ENCODE assay signal across 8 cellular contexts in the genomic region with DNA sequence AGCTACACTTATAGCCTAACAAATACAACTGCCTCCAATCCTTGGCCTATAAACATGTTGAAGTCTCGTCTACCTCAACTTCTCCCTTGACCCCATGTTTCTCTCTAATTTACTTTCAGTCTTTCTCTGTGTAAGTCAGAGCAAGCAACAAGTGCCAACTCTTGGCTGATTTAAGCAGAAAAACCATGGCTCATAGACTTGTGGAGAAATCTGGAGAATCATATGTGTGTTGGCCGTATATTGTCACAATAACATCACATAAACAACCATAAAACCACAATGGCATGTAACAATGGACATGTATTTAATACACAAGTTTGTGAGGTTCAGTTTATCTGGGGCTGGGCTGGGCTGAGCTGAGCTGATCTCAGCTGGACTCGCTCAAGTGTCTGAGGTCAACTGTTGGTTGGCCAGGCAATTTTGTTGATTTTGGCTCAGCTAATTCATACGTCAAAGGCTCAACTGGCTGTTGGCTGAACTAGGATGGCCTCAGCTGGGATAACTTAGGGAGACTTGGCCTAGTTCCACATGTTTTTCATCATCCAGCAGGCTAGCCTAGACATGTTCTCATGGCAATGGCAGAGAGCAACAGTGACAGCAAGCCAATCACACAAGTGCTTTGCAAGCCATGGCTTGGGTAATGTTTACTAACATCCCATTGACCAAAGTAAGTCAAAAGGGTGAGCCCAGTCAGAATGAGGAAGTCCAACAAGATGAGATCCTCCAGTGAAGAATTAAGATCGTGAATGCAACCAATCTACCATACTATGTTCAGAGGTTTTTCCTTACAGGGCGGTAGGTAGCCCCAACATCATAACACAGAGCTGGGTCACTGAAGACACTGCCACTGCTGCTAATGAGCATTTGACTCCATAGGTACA. TPM values are rescaled to one million over a fixed set of nuclear protein-coding genes. Genes with fewer than 3 reads are reported as not detected.
DNase-seq lines count a peak whose midpoint lies in the region; ATAC-seq and TF ChIP-seq lines count a peak whose summit lies in the region.

No MANE protein-coding gene starts in this region.

- H3K36me3 Mint-ChIP-seq in GM23338 (ENCODE audit: low read depth) = no peaks in the 10 kb centered on the region

- ATAC-seq in GM23338 (no peak), HG03571 (IDR thresholded peaks at IDR 0.05; ENCODE audit: unreplicated experiment) (no peak)

- 0 out of 2 replicates have a peak, but pooled peaks cover 1% of the 10 kb centered on the region for H3F3A ChIP-seq in GM23338 (replicated peaks; ENCODE audit: low read depth)

- H3K79me2 ChIP-seq in GM23338 (replicated peaks; ENCODE audit: insufficient read depth) = no peaks in the 10 kb centered on the region

- no peaks in the 10 kb centered on the region for H3K4me1 ChIP-seq in GM23338 (ENCODE audit: insufficient read depth)

- peak overlapping the region; percentile 72; the same call in 1 of the 2 replicates for H2AFZ ChIP-seq in GM23338

- H3K4me3 Mint-ChIP-seq in GM23338 = no peak overlapping the region

- CTCF ChIA-PET in GM10248 (lab: Yijun Ruan, JAX) = interaction anchor here (0.8 to 1.3 kb wide), 3 partner anchors 10 to 216 kb away, joined by 3 read pairs; no protein-coding TSS in a partner anchor

- no peaks in the 10 kb centered on the region for H3K36me3 ChIP-seq in GM23338 (ENCODE audit: insufficient read depth)

- no peaks in the 10 kb centered on the region for H3K27me3 ChIP-seq in GM23338 (ENCODE audit: insufficient read depth)

- no peak for TF ChIP-seq CTCF in GM23338 (conservative IDR thresholded peaks at IDR 0.05; ENCODE audit: low read depth in 2 of 2)
- TF ChIP-seq CTCF in GM10248 (IDR thresholded peaks at IDR 0.05; ENCODE audit: control extremely low read depth, extremely low read depth, low read depth, missing control alignments) = no peak

- no peak overlapping the region for H3K27ac ChIP-seq in GM23338 (ENCODE audit: low read depth)

- POLR2A ChIA-PET in GM10248 (lab: Yijun Ruan, JAX) = interaction anchor here (1.0 kb wide), 1 partner anchor 13 kb away, joined by 3 read pairs; the partner anchor contains the start of genes TBC1D22B and TMEM217

- no peaks in the 10 kb centered on the region; the same call in 2 of the 3 replicates for H3K9me3 Mint-ChIP-seq in GM23338

- DNase-seq in GM23338 (ENCODE audit: low spot score) (no peak), NCI-H748 (lab: John Stamatoyannopoulos, UW; ENCODE audit: unreplicated experiment) (peak; percentile 98), dedifferentiated amniotic fluid mesenchymal stem cell (ENCODE audit: extremely low spot score) (peak; percentile 100), medulla oblongata (ENCODE audit: extremely low spot score) (peak; percentile 72), GM10248 (ENCODE audit: extremely low spot score) (no peak), NCI-H128 (lab: John Stamatoyannopoulos, UW; ENCODE audit: unreplicated experiment) (no peak)
- no peak for DNase-seq in activated effector memory CD4-positive, alpha-beta T cell treated with Interleukin-2 at 50 U/mL for 16 hours

- H3K4me2 ChIP-seq in GM23338 = no peak overlapping the region

- H4K20me1 ChIP-seq in GM23338 (replicated peaks; ENCODE audit: insufficient read depth) = no peaks in the 10 kb centered on the region

- H3K4me1 Mint-ChIP-seq in GM23338 = no peaks in the 10 kb centered on the region

- H3K27me3 Mint-ChIP-seq in GM23338 (ENCODE audit: insufficient read depth, low read depth, poor library complexity) = peaks cover 2% of the 10 kb centered on the region

- no peak overlapping the region for H3K4me3 ChIP-seq in GM23338

- H3K9me2 ChIP-seq in GM23338 (ENCODE audit: insufficient read depth) = peaks cover 4% of the 10 kb centered on the region; the same call in 1 of the 2 replicates

- no peak overlapping the region for H3K27ac Mint-ChIP-seq in GM23338

TF ChIP-seq in GM23338, 12 proteins besides CTCF, POLR2A, EP300 and RAD21:
- TF ChIP-seq CREB1 (CRISPR knock-in tag; IDR thresholded peaks at IDR 0.05; ENCODE audit: low read depth) = no peak
TF ChIP-seq in GM23338: peak in this region for 0.

RNA-seq across cellular contexts. Expression of gene TBC1D22B, which starts 12.9 kb away (rescaled TPM):
- total RNA-seq in GM23338 (2014; rRNA removed; shearing (Covaris generic)) = 15.7 and 19.9 TPM in 2 replicates
- polyA plus RNA-seq in GM23338 (2016; fragmentation: Nextera tagmentation; extraction: Ambion mirVana) = 6.6 and 9.1 TPM in 2 replicates

RNA-seq across cellular contexts. Expression of gene TMEM217, which starts 13.3 kb away (rescaled TPM):
- 1.0 TPM in 1 of 2 replicates, not detected in the other for total RNA-seq in GM23338 (2014; rRNA removed; shearing (Covaris generic))
- polyA plus RNA-seq in GM23338 (2016; fragmentation: Nextera tagmentation; extraction: Ambion mirVana) = 0.77 and 1.3 TPM in 2 replicates

Comparison
In these comparisons a context has a peak if more than half of its experiments do, and no peak if none do; other contexts are left out.
1. DNase-seq: peak in NCI-H748 (single experiment), dedifferentiated amniotic fluid mesenchymal stem cell (single experiment) and medulla oblongata (single experiment); none in GM23338 (single experiment), GM10248 (single experiment), NCI-H128 (single experiment) and activated effector memory CD4-positive, alpha-beta T cell treated with Interleukin-2 at 50 U/mL for 16 hours (single experiment).